ENCODE assay signal across 23 cellular contexts in genomic region chr7:121479466-121479865, GRCh38.
"Had no signal": no experiment of that assay in that cellular context is flagged by ENCODE, and none has a peak within 500 bp of the region (broad histone marks: within the 10 kb centered on the region; RNA-seq: fewer than 3 reads in every experiment).

No MANE protein-coding gene starts in this region.

- H3K4me1 ChIP-seq: gastroesophageal sphincter, parathyroid adenoma, psoas muscle had no signal

- H3K36me3 ChIP-seq: gastroesophageal sphincter, right lobe of liver, spleen, tibial nerve had no signal

- ATAC-seq: gastroesophageal sphincter; left colon; left ventricle myocardium superior; mucosa of descending colon; natural killer cell; psoas muscle; stimulated activated naive B cell treated with anti-CD40 and anti-IgM and Interleukin-4, amounts not matched to agents 10 μg/mL and 1 μg/mL and 100 μg/mL, for 72 hours; stimulated activated naive CD8-positive, alpha-beta T cell treated with anti-CD3 and anti-CD28 coated beads, Interleukin-15, amount 100 ng/mL, for 72 hours had no signal

- H3K27ac ChIP-seq: gastroesophageal sphincter, parathyroid adenoma, psoas muscle, right lobe of liver, spleen, testis had no signal

- H3K9ac ChIP-seq: parathyroid adenoma had no signal

- H3K9me3 ChIP-seq: gastroesophageal sphincter, mucosa of descending colon, psoas muscle, right lobe of liver, spleen, testis, tibial nerve had no signal

- H3K27me3 ChIP-seq: gastroesophageal sphincter, right lobe of liver, spleen, testis, tibial nerve had no signal

- DNase-seq: central memory CD4-positive, alpha-beta T cell; cortex of kidney; dorsolateral prefrontal cortex; effector CD8-positive, alpha-beta T cell; glutamatergic neuron; left colon; left ventricle myocardium superior; mucosa of descending colon; natural killer cell; occipital lobe; psoas muscle; retina; right lobe of liver; spleen; stimulated activated CD4-positive, alpha-beta T cell treated with anti-CD3 and anti-CD28 coated beads, Interleukin-15, amount 100 ng/mL, for 24 hours; stimulated activated CD4-positive, alpha-beta T cell treated with anti-CD3 and anti-CD28 coated beads, Interleukin-1b, Interleukin-23, amount 100 ng/mL, for 48 hours; stimulated activated CD4-positive, alpha-beta T cell treated with anti-CD3 and anti-CD28 coated beads, Interleukin-4, amount 100 ng/mL, for 4 hours; stimulated activated naive B cell treated with anti-CD40 and anti-IgM and Interleukin-4, amounts not matched to agents 10 μg/mL and 1 μg/mL and 100 μg/mL, for 72 hours; stimulated activated naive CD8-positive, alpha-beta T cell treated with anti-CD3 and anti-CD28 coated beads, Interleukin-15, amount 100 ng/mL, for 72 hours; testis had no signal

- H3K4me3 ChIP-seq: gastroesophageal sphincter, mucosa of descending colon, psoas muscle, right lobe of liver, spleen, testis, tibial nerve had no signal
